21 cellular contexts compared by ENCODE assay signal in genomic region chr9:121220996-121221671, GRCh38. TPM values are rescaled to one million over a fixed set of nuclear protein-coding genes. Genes with fewer than 3 reads are reported as not detected.
DNase-seq lines count a peak whose midpoint lies in the region; ATAC-seq and TF ChIP-seq lines count a peak whose summit lies in the region.
"Had no signal": no experiment of that assay in that cellular context is flagged by ENCODE, and none has a peak within 500 bp of the region (broad histone marks: within the 10 kb centered on the region; RNA-seq: fewer than 3 reads in every experiment).

No MANE protein-coding gene starts in this region.

- TF ChIP-seq CTCF in GM23338 (conservative IDR thresholded peaks at IDR 0.05; ENCODE audit: low read depth in 2 of 2) = no peak
- TF ChIP-seq CTCF in WTC11 (IDR thresholded peaks at IDR 0.05) = no peak
- TF ChIP-seq CTCF in esophagus squamous epithelium (IDR thresholded peaks at IDR 0.05) = no peak

- H3F3A ChIP-seq in GM23338 (replicated peaks; ENCODE audit: low read depth) = no peaks in the 10 kb centered on the region; the same call in 1 of the 2 replicates

- H3K4me1 Mint-ChIP-seq in GM23338 (peaks cover 33% of the 10 kb centered on the region), WTC11 (peaks cover 37% of the 10 kb centered on the region)

- H4K20me1 ChIP-seq in GM23338 (replicated peaks; ENCODE audit: insufficient read depth) = no peaks in the 10 kb centered on the region
- H4K20me1 ChIP-seq: BLaER1 treated with 17β-estradiol and CSF1 and Interleukin-3, amounts not matched to agents 10 nM and 100 nM had no signal

- TF ChIP-seq POLR2A in esophagus squamous epithelium (IDR thresholded peaks at IDR 0.05) = no peak

- no peaks in the 10 kb centered on the region for H3K9me2 ChIP-seq in GM23338 (ENCODE audit: insufficient read depth)

- intact Hi-C loops in esophagus squamous epithelium (cut with DNase I) = no loop called here

- H3K27me3 Mint-ChIP-seq in GM23338 (ENCODE audit: insufficient read depth, low read depth, poor library complexity) = peaks cover 9% of the 10 kb centered on the region
- peaks cover 7% of the 10 kb centered on the region; the same call in 1 of the 2 replicates for H3K27me3 Mint-ChIP-seq in WTC11 (ENCODE audit: low read depth)
- H3K27me3 Mint-ChIP-seq: naive B cell had no signal

- DNase-seq in GM23338 (ENCODE audit: low spot score) = peak; percentile 79
- peak; percentile 57 for DNase-seq in WTC11 (ENCODE audit: low spot score)
- DNase-seq in iPS DF 19.7 (ENCODE audit: low read depth, low spot score) = peak; percentile 48
- peak; percentile 15 for DNase-seq in pons (ENCODE audit: low spot score)
- DNase-seq in esophagus squamous epithelium (lab: John Stamatoyannopoulos, UW) = no peak
- no peak for DNase-seq in nucleus accumbens (lab: John Stamatoyannopoulos, UW)
- no peak for DNase-seq in NCI-H345 (lab: John Stamatoyannopoulos, UW)
- no peak for DNase-seq in middle frontal gyrus (ENCODE audit: extremely low spot score, low spot score)
- DNase-seq: ACHN; activated naive CD4-positive, alpha-beta T cell treated with anti-CD3 and anti-CD28 coated beads, Interleukin-2, amount 50 U/mL, for 16 hours; heart right ventricle; naive B cell; NCI-H1092; NCI-H187 treated with DMSO at 0.1 percent for 48 hours; NCI-H748 treated with DMSO at 0.1 percent for 48 hours; OCI-M1; ovary; T1000 had no signal

- no peaks in the 10 kb centered on the region for H3K79me2 ChIP-seq in GM23338 (replicated peaks; ENCODE audit: insufficient read depth)

- no peaks in the 10 kb centered on the region for H3K9me3 ChIP-seq in esophagus squamous epithelium
- H3K9me3 ChIP-seq: BLaER1 treated with 17β-estradiol and CSF1 and Interleukin-3, amounts not matched to agents 10 nM and 100 nM; heart right ventricle; ovary had no signal

- H3K9me3 Mint-ChIP-seq in GM23338 (no peaks in the 10 kb centered on the region; the same call in 2 of the 3 replicates), WTC11 (no peaks in the 10 kb centered on the region)
- H3K9me3 Mint-ChIP-seq: naive B cell had no signal

- CTCF ChIA-PET in WTC11 (lab: Charles Lee) = interaction anchor here (0.5 to 2.6 kb wide), 7 partner anchors 8 to 99 kb away, joined by 3 to 10 read pairs (median 3); partner anchors contain the start of gene GSN

- H3K27me3 ChIP-seq in GM23338 (ENCODE audit: insufficient read depth) (no peaks in the 10 kb centered on the region), esophagus squamous epithelium (no peaks in the 10 kb centered on the region)
- H3K27me3 ChIP-seq: BLaER1 treated with 17β-estradiol and CSF1 and Interleukin-3, amounts not matched to agents 10 nM and 100 nM; heart right ventricle; ovary had no signal

- POLR2A ChIA-PET in WTC11 (lab: Charles Lee) = interaction anchor here (0.9 kb wide), 1 partner anchor 99 kb away, joined by 3 read pairs; no protein-coding TSS in a partner anchor

- peak overlapping the region; percentile 67 for H3K27ac ChIP-seq in GM23338 (ENCODE audit: low read depth)
- H3K27ac ChIP-seq in esophagus squamous epithelium = no peak overlapping the region
- H3K27ac ChIP-seq: BLaER1 treated with 17β-estradiol and CSF1 and Interleukin-3, amounts not matched to agents 10 nM and 100 nM; ovary had no signal

- H3K27ac Mint-ChIP-seq in GM23338 (peak overlapping the region; percentile 89), WTC11 (peak overlapping the region; percentile 96)

- H3K36me3 ChIP-seq in GM23338 (ENCODE audit: insufficient read depth) (no peaks in the 10 kb centered on the region), esophagus squamous epithelium (peaks cover 0 to 9% (median 0%) of the 10 kb centered on the region in 3 donors)
- H3K36me3 ChIP-seq: BLaER1 treated with 17β-estradiol and CSF1 and Interleukin-3, amounts not matched to agents 10 nM and 100 nM; heart right ventricle; ovary had no signal

- H3K36me3 Mint-ChIP-seq in GM23338 (ENCODE audit: low read depth) = peaks cover 3% of the 10 kb centered on the region; the same call in 2 of the 3 replicates
- no peaks in the 10 kb centered on the region for H3K36me3 Mint-ChIP-seq in WTC11

- H3K4me3 Mint-ChIP-seq in GM23338 (peak overlapping the region; percentile 56), WTC11 (peak overlapping the region; percentile 57)

- peak overlapping the region; percentile 28 for H3K4me2 ChIP-seq in GM23338

- H2AFZ ChIP-seq in GM23338 = peak overlapping the region; percentile 2; the same call in 1 of the 2 replicates

- H3K4me1 ChIP-seq in GM23338 (ENCODE audit: insufficient read depth) = peaks cover 33% of the 10 kb centered on the region
- peaks cover 0 to 6% (median 0%) of the 10 kb centered on the region in 3 donors for H3K4me1 ChIP-seq in esophagus squamous epithelium

- 73 to 90% methylated on average over 10 to 13 of the region's 13 CpGs for WGBS in esophagus squamous epithelium, 2 donors

- H3K4me3 ChIP-seq in GM23338 (peak overlapping the region; percentile 9; the same call in 1 of the 2 replicates), esophagus squamous epithelium (no peak overlapping the region)
- H3K4me3 ChIP-seq: BLaER1 treated with 17β-estradiol and CSF1 and Interleukin-3, amounts not matched to agents 10 nM and 100 nM; heart right ventricle; ovary had no signal

- ATAC-seq in GM23338 = peak; percentile 93
- peak; percentile 88 for ATAC-seq in WTC11
- ATAC-seq: activated CD4-positive, CD25-positive, alpha-beta regulatory T cell treated with anti-CD3 and anti-CD28 coated beads, Interleukin-2, amount 50 U/mL, for 24 hours; heart right ventricle; sciatic nerve had no signal

TF ChIP-seq in GM23338, 12 proteins besides CTCF, POLR2A, EP300 and RAD21 (continues in another document):
- TF ChIP-seq EZH2phosphoT487 (IDR thresholded peaks at IDR 0.05; ENCODE audit: unreplicated experiment) (no peak), ZNF114 (CRISPR knock-in tag; IDR thresholded peaks at IDR 0.05) (peak; percentile 27; the same call in 1 of the 2 replicates)
- TF ChIP-seq, protein P1, sequence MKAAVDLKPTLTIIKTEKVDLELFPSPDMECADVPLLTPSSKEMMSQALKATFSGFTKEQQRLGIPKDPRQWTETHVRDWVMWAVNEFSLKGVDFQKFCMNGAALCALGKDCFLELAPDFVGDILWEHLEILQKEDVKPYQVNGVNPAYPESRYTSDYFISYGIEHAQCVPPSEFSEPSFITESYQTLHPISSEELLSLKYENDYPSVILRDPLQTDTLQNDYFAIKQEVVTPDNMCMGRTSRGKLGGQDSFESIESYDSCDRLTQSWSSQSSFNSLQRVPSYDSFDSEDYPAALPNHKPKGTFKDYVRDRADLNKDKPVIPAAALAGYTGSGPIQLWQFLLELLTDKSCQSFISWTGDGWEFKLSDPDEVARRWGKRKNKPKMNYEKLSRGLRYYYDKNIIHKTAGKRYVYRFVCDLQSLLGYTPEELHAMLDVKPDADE (IDR thresholded peaks at IDR 0.05) = no peak

TF ChIP-seq in WTC11, 78 proteins besides CTCF, POLR2A, EP300 and RAD21:
- TF ChIP-seq ZNF423 (CRISPR knock-in tag; IDR thresholded peaks at IDR 0.05) (no peak), ETV6 (CRISPR knock-in tag; IDR thresholded peaks at IDR 0.05) (peak; percentile 25; the same call in 1 of the 2 replicates), ZNF121 (CRISPR knock-in tag; IDR thresholded peaks at IDR 0.05) (peak; percentile 79), SOX15 (CRISPR knock-in tag; IDR thresholded peaks at IDR 0.05) (no peak), ZNF396 (CRISPR knock-in tag; IDR thresholded peaks at IDR 0.05; ENCODE audit: borderline replicate concordance) (peak; percentile 48; the same call in 1 of the 2 replicates)
- TF ChIP-seq, protein P2, sequence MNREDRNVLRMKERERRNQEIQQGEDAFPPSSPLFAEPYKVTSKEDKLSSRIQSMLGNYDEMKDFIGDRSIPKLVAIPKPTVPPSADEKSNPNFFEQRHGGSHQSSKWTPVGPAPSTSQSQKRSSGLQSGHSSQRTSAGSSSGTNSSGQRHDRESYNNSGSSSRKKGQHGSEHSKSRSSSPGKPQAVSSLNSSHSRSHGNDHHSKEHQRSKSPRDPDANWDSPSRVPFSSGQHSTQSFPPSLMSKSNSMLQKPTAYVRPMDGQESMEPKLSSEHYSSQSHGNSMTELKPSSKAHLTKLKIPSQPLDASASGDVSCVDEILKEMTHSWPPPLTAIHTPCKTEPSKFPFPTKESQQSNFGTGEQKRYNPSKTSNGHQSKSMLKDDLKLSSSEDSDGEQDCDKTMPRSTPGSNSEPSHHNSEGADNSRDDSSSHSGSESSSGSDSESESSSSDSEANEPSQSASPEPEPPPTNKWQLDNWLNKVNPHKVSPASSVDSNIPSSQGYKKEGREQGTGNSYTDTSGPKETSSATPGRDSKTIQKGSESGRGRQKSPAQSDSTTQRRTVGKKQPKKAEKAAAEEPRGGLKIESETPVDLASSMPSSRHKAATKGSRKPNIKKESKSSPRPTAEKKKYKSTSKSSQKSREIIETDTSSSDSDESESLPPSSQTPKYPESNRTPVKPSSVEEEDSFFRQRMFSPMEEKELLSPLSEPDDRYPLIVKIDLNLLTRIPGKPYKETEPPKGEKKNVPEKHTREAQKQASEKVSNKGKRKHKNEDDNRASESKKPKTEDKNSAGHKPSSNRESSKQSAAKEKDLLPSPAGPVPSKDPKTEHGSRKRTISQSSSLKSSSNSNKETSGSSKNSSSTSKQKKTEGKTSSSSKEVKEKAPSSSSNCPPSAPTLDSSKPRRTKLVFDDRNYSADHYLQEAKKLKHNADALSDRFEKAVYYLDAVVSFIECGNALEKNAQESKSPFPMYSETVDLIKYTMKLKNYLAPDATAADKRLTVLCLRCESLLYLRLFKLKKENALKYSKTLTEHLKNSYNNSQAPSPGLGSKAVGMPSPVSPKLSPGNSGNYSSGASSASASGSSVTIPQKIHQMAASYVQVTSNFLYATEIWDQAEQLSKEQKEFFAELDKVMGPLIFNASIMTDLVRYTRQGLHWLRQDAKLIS (CRISPR knock-in tag; IDR thresholded peaks at IDR 0.05; ENCODE audit: borderline replicate concordance) = peak; percentile 68; the same call in 1 of the 2 replicates

RNA-seq across cellular contexts. Expression of gene RAB14, which starts 19.5 kb away (rescaled TPM):
- total RNA-seq in GM23338 (2014; rRNA removed; shearing (Covaris generic)) = 29.7 and 31.0 TPM in 2 replicates
- polyA plus RNA-seq in GM23338 (2016; fragmentation: Nextera tagmentation; extraction: Ambion mirVana) = 21.1 and 22.8 TPM in 2 replicates
- total RNA-seq in WTC11 (2021) (32.3 to 36.0 TPM (median 34.0 TPM) in 3 replicates), esophagus squamous epithelium (10 to 100 TPM; 36.7 to 56.5 (median 42.8) TPM)

RNA-seq across cellular contexts. Expression of gene GSN, which starts 46.8 kb away (rescaled TPM):
- total RNA-seq in GM23338 (2014; rRNA removed; shearing (Covaris generic)) = 85.7 and 101 TPM in 2 replicates
- 30.2 and 38.3 TPM in 2 replicates for polyA plus RNA-seq in GM23338 (2016; fragmentation: Nextera tagmentation; extraction: Ambion mirVana)
- total RNA-seq in WTC11 (2021) (47.0 to 57.3 TPM (median 54.9 TPM) in 3 replicates), esophagus squamous epithelium (1,000 to 10,000 TPM in 2 of 4 donors, 100 to 1,000 TPM in 2; 287 to 1,151 (median 926) TPM)

Comparison
In these comparisons a context has a peak if more than half of its experiments do, and no peak if none do; other contexts are left out.
1. DNase-seq: peak in GM23338 (single experiment), WTC11 (single experiment), iPS DF 19.7 (single experiment) and pons (single experiment); none in esophagus squamous epithelium (single experiment), nucleus accumbens (0 of 56), NCI-H345 (single experiment) and middle frontal gyrus (single experiment).